ENCODE assay signal across 8 cellular contexts in genomic region chrX:49164589-49165360, GRCh38. TPM values are rescaled to one million over a fixed set of nuclear protein-coding genes. Genes with fewer than 3 reads are reported as not detected.
DNase-seq lines count a peak whose midpoint lies in the region; ATAC-seq, FAIRE-seq and TF ChIP-seq lines count a peak whose summit lies in the region.

No MANE protein-coding gene starts in this region.

- no peak overlapping the region for H2AFZ ChIP-seq in astrocyte (ENCODE audit: low read depth, low read length)

- H4K20me1 ChIP-seq in astrocyte (ENCODE audit: insufficient read depth, low read length): no peaks in the 10 kb centered on the region

- peak overlapping the region; percentile 83 for H3K4me2 ChIP-seq in astrocyte (ENCODE audit: low read length)

- H3K79me2 ChIP-seq in astrocyte (ENCODE audit: insufficient read depth, low read length): no peaks in the 10 kb centered on the region

- no peak for ATAC-seq in heart right ventricle
- ATAC-seq in left cardiac atrium: no peak
- no peak for ATAC-seq in omental fat pad (ENCODE audit: low FRiP score)
- no peak for ATAC-seq in GM21576 (IDR thresholded peaks at IDR 0.05; ENCODE audit: unreplicated experiment)

- no peak overlapping the region for H3K4me3 ChIP-seq in heart right ventricle
- H3K4me3 ChIP-seq in astrocyte (ENCODE audit: insufficient read depth, low read depth, low read length): no peak overlapping the region
- H3K4me3 ChIP-seq in mucosa of rectum (ENCODE audit: low read length in 2 of 2): no peak overlapping the region
- H3K4me3 ChIP-seq in vagina: no peak overlapping the region

- no peaks in the 10 kb centered on the region for H3K9me3 Mint-ChIP-seq in astrocyte (ENCODE audit: unreplicated experiment)

- no peaks in the 10 kb centered on the region for H3K36me3 Mint-ChIP-seq in astrocyte (ENCODE audit: low read depth, unreplicated experiment)

- H3K9me3 ChIP-seq in heart right ventricle: no peaks in the 10 kb centered on the region
- no peaks in the 10 kb centered on the region for H3K9me3 ChIP-seq in astrocyte (ENCODE audit: insufficient read depth, low read depth, low read length)
- H3K9me3 ChIP-seq in mucosa of rectum (ENCODE audit: control insufficient read depth in 2 of 2, low read length in 2 of 2): no peaks in the 10 kb centered on the region
- no peaks in the 10 kb centered on the region for H3K9me3 ChIP-seq in vagina

- H3K27me3 ChIP-seq in heart right ventricle (no peaks in the 10 kb centered on the region), astrocyte (ENCODE audit: insufficient read depth, low read length) (no peaks in the 10 kb centered on the region), mucosa of rectum (ENCODE audit: control insufficient read depth in 2 of 2, insufficient read depth in 2 of 2, low read length in 2 of 2) (no peaks in the 10 kb centered on the region), vagina (no peaks in the 10 kb centered on the region)

- H3K4me3 Mint-ChIP-seq in astrocyte (ENCODE audit: unreplicated experiment): no peak overlapping the region

- H3K27me3 Mint-ChIP-seq in astrocyte (ENCODE audit: low read depth, unreplicated experiment): no peaks in the 10 kb centered on the region

- H3K9ac ChIP-seq in astrocyte (ENCODE audit: low read length) (no peak overlapping the region), mucosa of rectum (ENCODE audit: low read depth in 1 of 2, low read length in 2 of 2) (no peak overlapping the region)

- no peak for FAIRE-seq in astrocyte (lab: Jason Lieb, UNC)

- H3K36me3 ChIP-seq in heart right ventricle: no peaks in the 10 kb centered on the region
- no peaks in the 10 kb centered on the region for H3K36me3 ChIP-seq in astrocyte (ENCODE audit: insufficient read depth, low read length)
- no peaks in the 10 kb centered on the region for H3K36me3 ChIP-seq in mucosa of rectum (ENCODE audit: control insufficient read depth in 2 of 2, insufficient read depth in 2 of 2, low read length in 2 of 2)
- H3K36me3 ChIP-seq in vagina: no peaks in the 10 kb centered on the region

- WGBS in heart right ventricle, 2 donors: 87 to 89% methylated on average over 31 of the region's 31 CpGs

- no peak for TF ChIP-seq POLR2A in vagina (IDR thresholded peaks at IDR 0.05)

- no peak overlapping the region for H3K27ac Mint-ChIP-seq in astrocyte (ENCODE audit: unreplicated experiment)

- intact Hi-C loops in heart right ventricle (cut with DNase I): loop anchor here in 1 of 10 donors (2.0 to 5.0 kb wide), 2 partner anchors 20 to 42 kb away; partner anchors contain the start of gene GPKOW
- intact Hi-C loops in left cardiac atrium (cut with DNase I): no loop called here
- intact Hi-C loops in vagina (cut with DNase I): no loop called here

- DNase-seq in heart right ventricle: no peak
- DNase-seq in left cardiac atrium: no peak
- no peak for DNase-seq in astrocyte (ENCODE audit: low read depth)
- DNase-seq in vagina (ENCODE audit: extremely low spot score in 2 of 2): no peak
- DNase-seq in omental fat pad (ENCODE audit: low spot score): no peak
- no peak for DNase-seq in pons (ENCODE audit: low spot score)

- H3K4me1 ChIP-seq in heart right ventricle (peaks cover 0 to 29% (median 11%) of the 10 kb centered on the region in 9 donors), astrocyte (ENCODE audit: insufficient read depth, low read length) (peaks cover 15% of the 10 kb centered on the region), mucosa of rectum (ENCODE audit: control insufficient read depth in 2 of 2, insufficient read depth in 2 of 2, low read length in 2 of 2) (peaks cover 8 to 23% of the 10 kb centered on the region in 2 donors), vagina (no peaks in the 10 kb centered on the region)

- H3K4me1 Mint-ChIP-seq in astrocyte (ENCODE audit: low read depth, unreplicated experiment): peaks cover 4% of the 10 kb centered on the region

- TF ChIP-seq CTCF in heart right ventricle (IDR thresholded peaks at IDR 0.05): no peak
- no peak for TF ChIP-seq CTCF in astrocyte (IDR thresholded peaks at IDR 0.05; ENCODE audit: insufficient read depth, low read depth, low read length)
- no peak for TF ChIP-seq CTCF in vagina (IDR thresholded peaks at IDR 0.05)
- TF ChIP-seq CTCF in omental fat pad (IDR thresholded peaks at IDR 0.05): no peak

- H3K27ac ChIP-seq in heart right ventricle (peak overlapping the region in 9 of 10 donors; percentile 87 to 96 (median 94)), astrocyte (ENCODE audit: low read depth, low read length) (no peak overlapping the region), mucosa of rectum (ENCODE audit: low read depth in 2 of 2, low read length in 2 of 2) (peak overlapping the region; percentile 92), vagina (peak overlapping the region; percentile 97)

RNA-seq across cellular contexts. Expression of gene MAGIX, which starts 2.2 kb away (rescaled TPM):
- total RNA-seq in heart right ventricle (1 to 10 TPM; 2.7 to 9.8 (median 4.0) TPM), left cardiac atrium (1 to 10 TPM; 7.7 to 7.9 TPM), astrocyte (0.96 and 1.2 TPM in 2 replicates), vagina (2.2 TPM), omental fat pad (1 to 10 TPM; 1.1 to 7.3 (median 3.3) TPM)
- 10 to 100 TPM in 1 of 2 donors, 1 to 10 TPM in 1; 5.4 to 13.5 TPM for polyA plus RNA-seq in heart right ventricle

RNA-seq across cellular contexts. Expression of gene PLP2, which starts 6.9 kb away (rescaled TPM):
- total RNA-seq in heart right ventricle (100 to 1,000 TPM in 1 of 10 donors, 10 to 100 TPM in 9; 20.3 to 157 (median 41.2) TPM), left cardiac atrium (100 to 1,000 TPM in 1 of 2 donors, 10 to 100 TPM in 1; 97.5 to 114 TPM), astrocyte (109 TPM in 2 replicates), vagina (81.3 TPM), omental fat pad (10 to 100 TPM; 26.3 to 48.0 (median 38.3) TPM)
- polyA plus RNA-seq in heart right ventricle: 100 to 1,000 TPM in 1 of 2 donors, 10 to 100 TPM in 1; 64.6 to 352 TPM

RNA-seq across cellular contexts. Expression of gene PRICKLE3, which starts 21.4 kb away (rescaled TPM):
- 10 to 100 TPM in 3 of 10 donors, 1 to 10 TPM in 7; 6.6 to 14.8 (median 9.4) TPM for total RNA-seq in heart right ventricle
- 10 to 100 TPM in 1 of 2 donors, 1 to 10 TPM in 1; 8.8 to 10.8 TPM for polyA plus RNA-seq in heart right ventricle
- total RNA-seq in left cardiac atrium: 10 to 100 TPM in 1 of 2 donors, 1 to 10 TPM in 1; 9.9 to 14.8 TPM
- total RNA-seq in astrocyte: 13.9 and 14.2 TPM in 2 replicates
- 26.5 TPM for total RNA-seq in vagina
- 10 to 100 TPM in 2 of 4 donors, 1 to 10 TPM in 2; 5.1 to 28.1 (median 11.9) TPM for total RNA-seq in omental fat pad

RNA-seq across cellular contexts. Expression of gene SYP, which starts 35.2 kb away (rescaled TPM):
- 1 to 10 TPM in 5 of 10 donors, under 1 TPM in 5; 0.59 to 2.0 (median 1.0) TPM for total RNA-seq in heart right ventricle
- polyA plus RNA-seq in heart right ventricle: 1 to 10 TPM; 1.9 to 2.9 TPM
- total RNA-seq in left cardiac atrium: 1 to 10 TPM; 1.8 to 2.8 TPM
- total RNA-seq in astrocyte: 1.6 and 1.9 TPM in 2 replicates
- total RNA-seq in vagina: 11.0 TPM
- total RNA-seq in omental fat pad: 1 to 10 TPM in 3 of 4 donors, under 1 TPM in 1; 0.46 to 3.3 (median 2.2) TPM

RNA-seq across cellular contexts. Expression of gene GPKOW, which starts 41.2 kb away (rescaled TPM):
- total RNA-seq in heart right ventricle (10 to 100 TPM; 16.5 to 23.2 (median 20.0) TPM), left cardiac atrium (10 to 100 TPM; 17.1 to 19.4 TPM), astrocyte (15.6 and 16.9 TPM in 2 replicates), vagina (17.7 TPM), omental fat pad (10 to 100 TPM; 16.0 to 30.9 (median 19.6) TPM)
- polyA plus RNA-seq in heart right ventricle: 10 to 100 TPM in 1 of 2 donors, 1 to 10 TPM in 1; 6.4 to 28.8 TPM
